ENCODE assay signal across 12 cellular contexts in the genomic region with DNA sequence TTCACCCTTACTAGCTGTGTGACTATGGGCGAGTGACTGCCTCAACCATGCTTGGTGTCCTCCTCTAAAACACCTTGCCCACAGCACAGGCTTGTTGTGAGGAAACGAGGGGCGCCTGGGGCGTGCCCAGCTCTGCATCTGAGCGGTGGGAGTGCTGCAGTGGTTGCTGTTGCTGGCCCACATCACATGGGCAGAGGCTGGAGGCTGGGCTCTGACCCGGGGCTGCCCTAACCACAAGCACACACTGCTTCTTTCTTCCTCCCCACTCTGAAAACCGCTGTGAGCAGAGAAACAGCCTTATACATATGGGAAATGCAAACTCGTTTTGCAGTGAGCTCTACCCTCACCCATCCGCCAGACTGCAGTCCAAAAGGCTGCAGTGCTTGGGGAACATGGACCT.
DNase-seq lines count a peak whose midpoint lies in the region; ATAC-seq lines count a peak whose summit lies in the region.
"Had no signal": no experiment of that assay in that cellular context is flagged by ENCODE, and none has a peak within 500 bp of the region (broad histone marks: within the 10 kb centered on the region; RNA-seq: fewer than 3 reads in every experiment).

No MANE protein-coding gene starts in this region.

- no peak overlapping the region for H3K4me3 Mint-ChIP-seq in activated T-cell treated with anti-CD3 and anti-CD28 coated beads, Interleukin-2, amount 50 U/mL, for 72 hours

- H3K9me3 Mint-ChIP-seq in activated T-cell treated with anti-CD3 and anti-CD28 coated beads, Interleukin-2, amount 50 U/mL, for 72 hours: no peaks in the 10 kb centered on the region

- DNase-seq in DMS 273 (lab: John Stamatoyannopoulos, UW; ENCODE audit: unreplicated experiment) (peak; percentile 15), DMS 273 treated with DMSO at 0.1 percent for 48 hours (lab: John Stamatoyannopoulos, UW) (no peak), HT1080 (ENCODE audit: low read depth) (peak; percentile 38), NCI-H2081 (lab: John Stamatoyannopoulos, UW) (no peak), NCI-H1417 treated with DMSO at 0.1 percent for 48 hours (lab: John Stamatoyannopoulos, UW) (no peak)
- peak; percentile 48 to 55 for DNase-seq in activated T-cell treated with anti-CD3 and anti-CD28 coated beads, Interleukin-2, amount 50 U/mL, for 72 hours
- DNase-seq in stimulated activated CD8-positive, alpha-beta memory T cell treated with anti-CD3 and anti-CD28 coated beads, Interleukin-4, amount 100 ng/mL, for 1 hour (ENCODE audit: low read depth in 2 of 2, low spot score in 1 of 2): peak; percentile 16 to 17
- no peak for DNase-seq in stimulated activated naive CD4-positive, alpha-beta T cell treated with Interleukin-2 at 50 U/mL for 16 hours (lab: John Stamatoyannopoulos, UW)
- DNase-seq: kidney, NCI-H526, right cardiac atrium, tibial artery had no signal

- H3K36me3 Mint-ChIP-seq in activated T-cell treated with anti-CD3 and anti-CD28 coated beads, Interleukin-2, amount 50 U/mL, for 72 hours (ENCODE audit: insufficient read depth in 2 of 2): no peaks in the 10 kb centered on the region

- peaks cover 21% of the 10 kb centered on the region for H3K4me1 Mint-ChIP-seq in activated T-cell treated with anti-CD3 and anti-CD28 coated beads, Interleukin-2, amount 50 U/mL, for 72 hours (ENCODE audit: low read depth)

- H3K27ac Mint-ChIP-seq in activated T-cell treated with anti-CD3 and anti-CD28 coated beads, Interleukin-2, amount 50 U/mL, for 72 hours: peak overlapping the region; percentile 16

- H3K27me3 Mint-ChIP-seq in activated T-cell treated with anti-CD3 and anti-CD28 coated beads, Interleukin-2, amount 50 U/mL, for 72 hours (ENCODE audit: low read depth): no peaks in the 10 kb centered on the region

- peak; percentile 86 to 89 for ATAC-seq in activated T-cell treated with anti-CD3 and anti-CD28 coated beads, Interleukin-2, amount 50 U/mL, for 72 hours (replicated peaks in 1 of 2)
- ATAC-seq: right cardiac atrium had no signal

Comparison
In these comparisons a context has a peak if more than half of its experiments do, and no peak if none do; other contexts are left out.
1. DNase-seq: peak in DMS 273 (single experiment), HT1080 (single experiment), activated T-cell treated with anti-CD3 and anti-CD28 coated beads, Interleukin-2, amount 50 U/mL, for 72 hours (2 of 2) and stimulated activated CD8-positive, alpha-beta memory T cell treated with anti-CD3 and anti-CD28 coated beads, Interleukin-4, amount 100 ng/mL, for 1 hour (2 of 2); none in DMS 273 treated with DMSO at 0.1 percent for 48 hours (single experiment), NCI-H2081 (0 of 2), NCI-H1417 treated with DMSO at 0.1 percent for 48 hours (single experiment) and stimulated activated naive CD4-positive, alpha-beta T cell treated with Interleukin-2 at 50 U/mL for 16 hours (single experiment).